ENCODE assay signal across 11 cellular contexts in genomic region chr6:11007715-11008608, GRCh38. TPM values are rescaled to one million over a fixed set of nuclear protein-coding genes. Genes with fewer than 3 reads are reported as not detected.
A peak's percentile ranks its signal among the peaks of the same experiment; 100 is the strongest.
DNase-seq lines count a peak whose midpoint lies in the region; ATAC-seq, FAIRE-seq and TF ChIP-seq lines count a peak whose summit lies in the region.
"Had no signal": no experiment of that assay in that cellular context is flagged by ENCODE, and none has a peak within 500 bp of the region (broad histone marks: within the 10 kb centered on the region; RNA-seq: fewer than 3 reads in every experiment).

No MANE protein-coding gene starts in this region.

- H3K4me2 ChIP-seq in SK-N-SH: no peak overlapping the region

- FAIRE-seq in urothelium cell line (lab: Jason Lieb, UNC): no peak
- FAIRE-seq: colon had no signal

- H3K27ac ChIP-seq in right cardiac atrium (ENCODE audit: low read length): peak overlapping the region; percentile 37
- H3K27ac ChIP-seq in SK-N-SH (ENCODE audit: low read depth in 2 of 2, low read length in 1 of 2): 0 out of 4 replicates have a peak overlapping the region, but pooled peaks of 1 of the 2 experiments have one; percentile 5
- H3K27ac ChIP-seq: Peyer's patch had no signal

- H3K9ac ChIP-seq in SK-N-SH: no peak overlapping the region

- no peaks in the 10 kb centered on the region for H3K27me3 ChIP-seq in right cardiac atrium (ENCODE audit: control insufficient read depth, insufficient read depth)
- H3K27me3 ChIP-seq in SK-N-SH (ENCODE audit: insufficient read depth): no peaks in the 10 kb centered on the region
- H3K27me3 ChIP-seq: Peyer's patch had no signal

- no peaks in the 10 kb centered on the region for H3K9me3 ChIP-seq in right cardiac atrium (ENCODE audit: control insufficient read depth, low read length)
- H3K9me3 ChIP-seq in SK-N-SH: no peaks in the 10 kb centered on the region
- H3K9me3 ChIP-seq: Peyer's patch had no signal

- no peaks in the 10 kb centered on the region for H4K20me1 ChIP-seq in SK-N-SH (ENCODE audit: insufficient read depth)

- no peak for TF ChIP-seq EP300 in SK-N-SH (IDR thresholded peaks at IDR 0.05; ENCODE audit: borderline replicate concordance in 1 of 2, low read depth in 1 of 2, low read length in 1 of 2)

- DNase-seq in right cardiac atrium (peak in 1 of 3 donors; percentile 45), cardiac septum (ENCODE audit: low spot score) (no peak), SK-N-SH (no peak), fibroblast of the aortic adventitia (ENCODE audit: low read depth) (peak; percentile 47), urothelium cell line (ENCODE audit: low spot score) (peak; percentile 13), posterior vena cava (ENCODE audit: low spot score) (no peak), AG08396 (ENCODE audit: low spot score) (no peak)
- DNase-seq: NCI-H1694, Peyer's patch had no signal

- CTCF ChIA-PET in SK-N-SH (lab: Yijun Ruan, JAX): interaction anchor here (1.0 kb wide), 2 partner anchors 36 to 59 kb away, joined by 3 read pairs; partner anchors contain the start of gene ELOVL2

- H3K4me1 ChIP-seq in right cardiac atrium (ENCODE audit: control insufficient read depth, insufficient read depth, low read length) (peaks cover 4% of the 10 kb centered on the region), SK-N-SH (ENCODE audit: control insufficient read depth in 1 of 2, insufficient read depth in 2 of 2, low read depth in 1 of 2, low read length in 1 of 2) (peaks cover 6 to 11% of the 10 kb centered on the region in 2 experiments; a peak in 3 of 4 replicates)
- H3K4me1 ChIP-seq: Peyer's patch had no signal

- H3F3A ChIP-seq in SK-N-SH (replicated peaks; ENCODE audit: insufficient read depth): peaks cover 3% of the 10 kb centered on the region

- TF ChIP-seq CTCF in SK-N-SH (IDR thresholded peaks at IDR 0.05): no peak
- TF ChIP-seq CTCF in fibroblast of the aortic adventitia (IDR thresholded peaks at IDR 0.05; ENCODE audit: insufficient read depth, low read length): no peak

- ATAC-seq in right cardiac atrium (no peak), HG02571 (IDR thresholded peaks at IDR 0.05; ENCODE audit: unreplicated experiment) (no peak)

- H3K79me2 ChIP-seq in SK-N-SH (ENCODE audit: insufficient read depth): no peaks in the 10 kb centered on the region

- intact Hi-C loops in right cardiac atrium (cut with DNase I): no loop called here
- intact Hi-C loops in cardiac septum (cut with DNase I): no loop called here
- intact Hi-C loops in posterior vena cava (cut with DNase I): no loop called here

- no peak overlapping the region for H2AFZ ChIP-seq in SK-N-SH (ENCODE audit: low read depth)

- POLR2A ChIA-PET in SK-N-SH (lab: Yijun Ruan, JAX): no interaction called here

- H3K36me3 ChIP-seq in SK-N-SH (replicated peaks in 1 of 2; ENCODE audit: control insufficient read depth in 1 of 2, insufficient read depth in 2 of 2, low read length in 1 of 2): no peaks in the 10 kb centered on the region
- H3K36me3 ChIP-seq: Peyer's patch had no signal

- H3K9me2 ChIP-seq in SK-N-SH: no peaks in the 10 kb centered on the region

- TF ChIP-seq RAD21 in SK-N-SH (IDR thresholded peaks at IDR 0.05; ENCODE audit: low read length): no peak

- WGBS in right cardiac atrium: 64% methylated on average over 10 of the region's 10 CpGs
- WGBS in SK-N-SH (ENCODE audit: low lambda C conversion rate): 71% methylated on average over 10 of the region's 10 CpGs

- H3K4me3 ChIP-seq in right cardiac atrium (ENCODE audit: low read length): no peak overlapping the region
- no peak overlapping the region for H3K4me3 ChIP-seq in SK-N-SH (ENCODE audit: low read depth in 2 of 2, low read length in 1 of 2)
- H3K4me3 ChIP-seq in fibroblast of the aortic adventitia (ENCODE audit: low read depth, low read length): no peak overlapping the region
- H3K4me3 ChIP-seq: Peyer's patch had no signal

TF ChIP-seq in SK-N-SH, 30 proteins besides CTCF, POLR2A, EP300 and RAD21:
- TF ChIP-seq MEF2A (IDR thresholded peaks at IDR 0.05; ENCODE audit: borderline replicate concordance, low read depth) (no peak), FOSL2 (IDR thresholded peaks at IDR 0.05; ENCODE audit: borderline replicate concordance, low read depth) (peak; percentile 36; the same call in 1 of the 2 replicates)

RNA-seq across cellular contexts. Expression of gene ELOVL2, which starts 36.1 kb away (rescaled TPM):
- total RNA-seq in right cardiac atrium: 1 to 10 TPM in 2 of 4 donors, under 1 TPM in 2; 0.61 to 1.3 (median 0.97) TPM
- polyA plus RNA-seq in right cardiac atrium: 1.4 TPM
- total RNA-seq in cardiac septum: 1.8 TPM
- polyA plus RNA-seq in SK-N-SH (2012; rRNA removed): 0.39 and 0.49 TPM in 2 replicates
- polyA plus RNA-seq in SK-N-SH (2012; cell fraction: cytosol; rRNA removed): 0.62 and 0.75 TPM in 2 replicates
- 0.14 and 0.42 TPM in 2 replicates for polyA plus RNA-seq in SK-N-SH (2012; cell fraction: nucleus; rRNA removed)
- 0.16 and 0.18 TPM in 2 replicates for total RNA-seq in fibroblast of the aortic adventitia (ENCODE audit: low replicate concordance)
- under 1 TPM; 0.23 to 0.38 TPM for total RNA-seq in posterior vena cava

Comparison
In these comparisons a context has a peak if more than half of its experiments do, and no peak if none do; other contexts are left out.
1. DNase-seq: peak in fibroblast of the aortic adventitia (single experiment) and urothelium cell line (single experiment); none in cardiac septum (single experiment), SK-N-SH (single experiment), posterior vena cava (single experiment) and AG08396 (single experiment).